9 cellular contexts compared by ENCODE assay signal in the genomic region with DNA sequence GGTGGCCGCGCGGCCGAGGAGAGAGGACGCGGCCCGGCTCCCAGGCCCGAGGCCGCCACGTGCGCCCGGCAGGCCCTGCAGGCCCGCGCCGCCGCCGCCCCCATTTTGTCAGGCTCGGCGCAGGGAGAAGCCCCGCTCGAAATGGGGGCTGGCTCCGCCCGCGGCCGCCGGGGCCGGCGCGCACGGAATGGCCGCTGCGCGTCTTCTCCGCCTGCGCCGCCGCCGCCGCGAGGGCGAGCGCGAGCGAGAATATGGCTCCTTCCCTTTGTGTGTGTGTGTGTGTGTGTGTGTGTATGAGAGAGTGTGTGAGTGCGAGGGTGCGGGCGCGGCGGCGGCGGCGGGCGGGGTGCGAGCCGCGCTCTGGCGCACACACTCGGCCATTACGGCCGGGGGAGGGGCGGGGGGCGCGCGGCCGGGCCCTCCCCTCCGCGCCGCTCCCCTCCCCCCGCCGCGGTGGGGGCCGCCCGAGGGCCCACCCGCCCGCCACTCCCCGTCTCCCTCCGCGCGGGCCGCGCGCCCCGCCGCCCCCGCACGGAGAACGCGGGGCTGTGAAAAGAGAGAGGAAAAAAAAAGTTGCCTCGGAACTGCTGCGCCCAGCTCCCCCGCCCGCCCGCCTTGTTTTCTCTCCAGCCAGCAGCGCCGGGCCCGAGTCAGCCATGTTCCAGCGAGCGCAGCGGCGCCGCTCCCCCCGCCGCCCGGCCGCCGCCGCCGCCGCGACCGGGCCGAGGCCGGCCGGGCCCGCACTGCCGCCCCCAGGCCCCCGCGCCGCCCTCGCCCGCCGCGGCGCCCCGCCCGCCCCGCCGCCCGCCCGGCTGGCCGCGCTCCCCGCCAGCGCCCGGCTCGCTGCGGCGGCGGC. TPM values are rescaled to one million over a fixed set of nuclear protein-coding genes. Genes with fewer than 3 reads are reported as not detected.
DNase-seq lines count a peak whose midpoint lies in the region; ATAC-seq and TF ChIP-seq lines count a peak whose summit lies in the region.
"Had no signal": no experiment of that assay in that cellular context is flagged by ENCODE, and none has a peak within 500 bp of the region (broad histone marks: within the 10 kb centered on the region; RNA-seq: fewer than 3 reads in every experiment).

No MANE protein-coding gene starts in this region.

- H3K4me3 ChIP-seq in testis = peak overlapping the region; percentile 80 to 81

- peaks cover 20% of the 10 kb centered on the region for H3K4me1 ChIP-seq in testis

- no TSS peak for BruUV-seq in Calu3 (replicated peaks; lab: Mats Ljungman, UMichigan)

- H3K36me3 ChIP-seq in testis (ENCODE audit: low read depth, missing control alignments) = no peaks in the 10 kb centered on the region

- no peaks in the 10 kb centered on the region for H3K4me1 Mint-ChIP-seq in Calu3 (ENCODE audit: low read depth, unreplicated experiment)
- H3K4me1 Mint-ChIP-seq in activated naive CD4-positive, alpha-beta T cell treated with anti-CD3 and anti-CD28 coated beads, Interleukin-2, amount 10 ng/mL, durations not matched to agents 7 days and 5 days = peaks cover 30% of the 10 kb centered on the region

- no peaks in the 10 kb centered on the region for H3K27me3 Mint-ChIP-seq in Calu3 (ENCODE audit: unreplicated experiment)
- peaks cover 5% of the 10 kb centered on the region for H3K27me3 Mint-ChIP-seq in activated naive CD4-positive, alpha-beta T cell treated with anti-CD3 and anti-CD28 coated beads, Interleukin-2, amount 10 ng/mL, durations not matched to agents 7 days and 5 days

- CTCF ChIA-PET in Calu3 (lab: Charles Lee) = interaction anchor here (1.0 kb wide), 1 partner anchor 19 kb away, joined by 3 read pairs; no protein-coding TSS in a partner anchor
- CTCF ChIA-PET in activated naive CD4-positive, alpha-beta T cell treated with anti-CD3 and anti-CD28 coated beads, Interleukin-2, amount 10 ng/mL, durations not matched to agents 7 days and 5 days (lab: Charles Lee) = interaction anchor here (0.6 kb wide), 2 partner anchors 23 to 333 kb away, joined by 3 read pairs; no protein-coding TSS in a partner anchor

- ATAC-seq in GM21381 (IDR thresholded peaks at IDR 0.05; ENCODE audit: unreplicated experiment) (peak; percentile 32), omental fat pad (ENCODE audit: low FRiP score) (peak; percentile 69)

- TF ChIP-seq POLR2A in testis (IDR thresholded peaks at IDR 0.05) = no peak

- peak; percentile 70 for DNase-seq in Calu3
- DNase-seq in HuH-7 (ENCODE audit: low spot score) = peak; percentile 34
- peak; percentile 30 to 58 for DNase-seq in SHP77 (lab: John Stamatoyannopoulos, UW)
- DNase-seq in activated naive CD4-positive, alpha-beta T cell treated with anti-CD3 and anti-CD28 coated beads, Interleukin-2, amount 10 ng/mL, durations not matched to agents 7 days and 5 days = peak; percentile 84
- DNase-seq in globus pallidus (ENCODE audit: low spot score) = peak; percentile 84
- peak; percentile 35 for DNase-seq in omental fat pad (ENCODE audit: low spot score)
- DNase-seq in testis = peak; percentile 85

- H3K27me3 ChIP-seq in testis = no peaks in the 10 kb centered on the region

- intact Hi-C loops in Calu3 (cut with micrococcal nuclease; ENCODE audit: unreplicated experiment) (loop anchor here (5.0 to 10.0 kb wide), 3 partner anchors 108 to 580 kb away; no protein-coding TSS in a partner anchor), testis (cut with DNase I; ENCODE audit: low total_unique reads) (loop anchor here (10.0 kb wide), 1 partner anchor 150 kb away; the partner anchor contains the start of gene USPL1)

- peak overlapping the region; percentile 81 for H3K4me3 Mint-ChIP-seq in Calu3 (ENCODE audit: low read depth, unreplicated experiment)
- peak overlapping the region; percentile 90 for H3K4me3 Mint-ChIP-seq in activated naive CD4-positive, alpha-beta T cell treated with anti-CD3 and anti-CD28 coated beads, Interleukin-2, amount 10 ng/mL, durations not matched to agents 7 days and 5 days

- H3K9me3 Mint-ChIP-seq in Calu3 (ENCODE audit: low read depth, unreplicated experiment) = no peaks in the 10 kb centered on the region
- no peaks in the 10 kb centered on the region for H3K9me3 Mint-ChIP-seq in activated naive CD4-positive, alpha-beta T cell treated with anti-CD3 and anti-CD28 coated beads, Interleukin-2, amount 10 ng/mL, durations not matched to agents 7 days and 5 days

- H3K27ac ChIP-seq in testis = peak overlapping the region; percentile 98 to 99

- peak overlapping the region; percentile 96 for H3K27ac Mint-ChIP-seq in Calu3 (ENCODE audit: unreplicated experiment)
- H3K27ac Mint-ChIP-seq in activated naive CD4-positive, alpha-beta T cell treated with anti-CD3 and anti-CD28 coated beads, Interleukin-2, amount 10 ng/mL, durations not matched to agents 7 days and 5 days = peak overlapping the region; percentile 99

- TF ChIP-seq CTCF in Calu3 (IDR thresholded peaks at IDR 0.05; ENCODE audit: unreplicated experiment) = no peak
- TF ChIP-seq CTCF in omental fat pad (IDR thresholded peaks at IDR 0.05) = no peak
- no peak for TF ChIP-seq CTCF in testis (IDR thresholded peaks at IDR 0.05)

- WGBS in testis, 2 donors = 0% methylated on average over 51 of the region's 139 CpGs; no CpG with 5 or more reads in 1 of the 2 donors

- peaks cover 42% of the 10 kb centered on the region for H3K36me3 Mint-ChIP-seq in Calu3 (ENCODE audit: insufficient read depth, unreplicated experiment)
- H3K36me3 Mint-ChIP-seq in activated naive CD4-positive, alpha-beta T cell treated with anti-CD3 and anti-CD28 coated beads, Interleukin-2, amount 10 ng/mL, durations not matched to agents 7 days and 5 days = peaks cover 26% of the 10 kb centered on the region

- no peaks in the 10 kb centered on the region for H3K9me3 ChIP-seq in testis

RNA-seq across cellular contexts. Expression of gene HMGB1, which starts 1.0 kb away (rescaled TPM):
- total RNA-seq in Calu3 (2022) (344 and 410 TPM in 2 replicates), omental fat pad (100 to 1,000 TPM; 209 to 262 (median 236) TPM), testis (100 to 1,000 TPM; 285 to 298 TPM)
- 256 TPM for polyA plus RNA-seq in testis (ENCODE audit: insufficient read depth, low read depth, low replicate concordance)

RNA-seq across cellular contexts. Expression of gene UBE2L5, which starts 42.4 kb away (rescaled TPM):
- total RNA-seq in Calu3 (2022) = not detected in 2 replicates
- total RNA-seq in omental fat pad = 1 to 10 TPM in 1 of 4 donors, not detected in 3; 1.6 TPM
- 10 to 100 TPM; 33.4 to 36.4 TPM for total RNA-seq in testis
- 108 TPM for polyA plus RNA-seq in testis (ENCODE audit: insufficient read depth, low read depth, low replicate concordance)
- total RNA-seq: pulmonary artery endothelial cell had no signal

Comparison
In these comparisons a context has a peak if more than half of its experiments do, and no peak if none do; other contexts are left out.
1. Peak in every context shown above with its lines: DNase-seq, ATAC-seq, H3K4me3 ChIP-seq and H3K27ac ChIP-seq.
2. DNase-seq: peak in every context shown above with its lines; median percentile 85 in testis; 84 in activated naive CD4-positive, alpha-beta T cell treated with anti-CD3 and anti-CD28 coated beads, Interleukin-2, amount 10 ng/mL, durations not matched to agents 7 days and 5 days; 84 in globus pallidus; 70 in Calu3; 44 in SHP77; 35 in omental fat pad; 34 in HuH-7.
3. RNA of gene UBE2L5, which starts 42.4 kb away (total RNA-seq): 33.4 to 36.4 TPM in testis; 1.6 TPM in omental fat pad and not detected in Calu3; every median in the first group is over 10 times any median in the second.